Comparison of ENCODE assay signal across 20 cellular contexts in genomic region chr7:2934984-2935740, GRCh38.
A peak's percentile ranks its signal among the peaks of the same experiment; 100 is the strongest.
DNase-seq lines count a peak whose midpoint lies in the region; ATAC-seq and TF ChIP-seq lines count a peak whose summit lies in the region.
"Had no signal": no experiment of that assay in that cellular context is flagged by ENCODE, and none has a peak within 500 bp of the region (broad histone marks: within the 10 kb centered on the region; RNA-seq: fewer than 3 reads in every experiment).

No MANE protein-coding gene starts in this region.

- intact Hi-C loops in spleen (cut with DNase I; ENCODE audit: low total_unique reads): no loop called here
- intact Hi-C loops in psoas muscle (cut with DNase I): no loop called here

- no peaks in the 10 kb centered on the region for H3K36me3 ChIP-seq in endodermal cell (ENCODE audit: control insufficient read depth, insufficient read depth, low read length)
- peaks cover 0 to 100% (median 69%) of the 10 kb centered on the region in 6 donors for H3K36me3 ChIP-seq in spleen
- H3K36me3 ChIP-seq in psoas muscle (ENCODE audit: insufficient read depth in 1 of 2, low read depth in 1 of 2): no peaks in the 10 kb centered on the region
- H3K36me3 ChIP-seq: thoracic aorta had no signal

- H3K9me3 ChIP-seq in endodermal cell (ENCODE audit: control insufficient read depth, low read length): no peaks in the 10 kb centered on the region
- no peaks in the 10 kb centered on the region for H3K9me3 ChIP-seq in spleen
- H3K9me3 ChIP-seq in psoas muscle: no peaks in the 10 kb centered on the region
- H3K9me3 ChIP-seq: thoracic aorta had no signal

- no peak for TF ChIP-seq POLR2A in spleen (IDR thresholded peaks at IDR 0.05)

- H3K27me3 ChIP-seq in endodermal cell (ENCODE audit: control insufficient read depth, insufficient read depth, low read length, poor library complexity, severe bottlenecking) (no peaks in the 10 kb centered on the region), spleen (replicated peaks in 1 of 7) (peaks cover 0 to 15% (median 0%) of the 10 kb centered on the region in 7 donors), psoas muscle (ENCODE audit: insufficient read depth in 3 of 3, low read length in 2 of 3) (peaks cover 2 to 57% (median 23%) of the 10 kb centered on the region in 3 donors)

- TF ChIP-seq CTCF in endodermal cell (conservative IDR thresholded peaks at IDR 0.05) (no peak), spleen (IDR thresholded peaks at IDR 0.05 in 8 of 11, conservative IDR thresholded peaks at IDR 0.05 in 3 of 11) (no peak), psoas muscle (IDR thresholded peaks at IDR 0.05) (no peak)

- peaks cover 7% of the 10 kb centered on the region for H3K4me1 Mint-ChIP-seq in activated naive CD4-positive, alpha-beta T cell treated with anti-CD3 and anti-CD28 coated beads, Interleukin-2, amount 50 U/mL, for 24 hours
- peaks cover 2% of the 10 kb centered on the region for H3K4me1 Mint-ChIP-seq in endodermal cell
- H3K4me1 Mint-ChIP-seq: neural crest cell had no signal

- H3K27ac ChIP-seq in endodermal cell (ENCODE audit: low read depth, low read length) (no peak overlapping the region), spleen (no peak overlapping the region), psoas muscle (no peak overlapping the region)
- H3K27ac ChIP-seq: thoracic aorta had no signal

- DNase-seq in activated naive CD4-positive, alpha-beta T cell (lab: John Stamatoyannopoulos, UW): no peak
- DNase-seq in MV-4-11 (lab: John Stamatoyannopoulos, UW) (peak; percentile 31), endodermal cell (peak; percentile 32), spleen (peak; percentile 68), T-helper 9 cell (no peak), psoas muscle (no peak)
- DNase-seq: activated CD4-positive, alpha-beta T cell treated with anti-CD3 and anti-CD28 coated beads for 1 hour; AML-193; Calu3; cortex of kidney; erythroblast; GDM1; mammary epithelial cell; NCI-H1417 treated with DMSO at 0.1 percent for 48 hours; SIG-M5; stimulated activated CD4-positive, alpha-beta T cell treated with anti-CD3 and anti-CD28 coated beads, Interleukin-2, amount 100 ng/mL, for 48 hours had no signal

- H3K4me3 Mint-ChIP-seq in activated naive CD4-positive, alpha-beta T cell treated with anti-CD3 and anti-CD28 coated beads, Interleukin-2, amount 50 U/mL, for 24 hours: no peak overlapping the region
- H3K4me3 Mint-ChIP-seq in endodermal cell: no peak overlapping the region
- H3K4me3 Mint-ChIP-seq: neural crest cell had no signal

- peak overlapping the region; percentile 74 for H3K27ac Mint-ChIP-seq in activated naive CD4-positive, alpha-beta T cell treated with anti-CD3 and anti-CD28 coated beads, Interleukin-2, amount 50 U/mL, for 24 hours
- H3K27ac Mint-ChIP-seq in endodermal cell: no peak overlapping the region

- peaks cover 16% of the 10 kb centered on the region for H3K36me3 Mint-ChIP-seq in activated naive CD4-positive, alpha-beta T cell treated with anti-CD3 and anti-CD28 coated beads, Interleukin-2, amount 50 U/mL, for 24 hours
- H3K36me3 Mint-ChIP-seq in endodermal cell (ENCODE audit: low read depth): peaks cover 7% of the 10 kb centered on the region

- H3K4me1 ChIP-seq in endodermal cell (ENCODE audit: control insufficient read depth, insufficient read depth, low read length) (no peaks in the 10 kb centered on the region), spleen (no peaks in the 10 kb centered on the region), psoas muscle (no peaks in the 10 kb centered on the region)

- no peak overlapping the region for H3K9ac ChIP-seq in endodermal cell (ENCODE audit: extremely low read depth, low read length, poor library complexity, severe bottlenecking)

- H3K27me3 Mint-ChIP-seq in activated naive CD4-positive, alpha-beta T cell treated with anti-CD3 and anti-CD28 coated beads, Interleukin-2, amount 50 U/mL, for 24 hours: no peaks in the 10 kb centered on the region
- H3K27me3 Mint-ChIP-seq in endodermal cell (ENCODE audit: insufficient read depth): no peaks in the 10 kb centered on the region

- 93 to 96% methylated on average over 19 to 20 of the region's 20 CpGs for WGBS in endodermal cell (ENCODE audit: insufficient coverage in 1 of 2, insufficient read length in 1 of 2), 2 experiments
- 89 to 94% (median 90%) methylated on average over 14 to 20 of the region's 20 CpGs for WGBS in spleen, 5 donors
- 65 to 81% (median 73%) methylated on average over 20 of the region's 20 CpGs for WGBS in psoas muscle, 3 donors

- H3K9me3 Mint-ChIP-seq in activated naive CD4-positive, alpha-beta T cell treated with anti-CD3 and anti-CD28 coated beads, Interleukin-2, amount 50 U/mL, for 24 hours: no peaks in the 10 kb centered on the region
- no peaks in the 10 kb centered on the region for H3K9me3 Mint-ChIP-seq in endodermal cell
- H3K9me3 Mint-ChIP-seq: neural crest cell had no signal

- ATAC-seq in HG02852 (IDR thresholded peaks at IDR 0.05; ENCODE audit: unreplicated experiment): no peak
- ATAC-seq in psoas muscle: no peak

- H3K4me3 ChIP-seq in endodermal cell (ENCODE audit: low read length) (no peak overlapping the region), spleen (no peak overlapping the region), psoas muscle (no peak overlapping the region)
- H3K4me3 ChIP-seq: thoracic aorta had no signal

Comparison
In these comparisons a context has a peak if more than half of its experiments do, and no peak if none do; other contexts are left out.
1. DNase-seq: peak in MV-4-11 (single experiment), endodermal cell (single experiment) and spleen (single experiment); none in activated naive CD4-positive, alpha-beta T cell (0 of 4), T-helper 9 cell (single experiment) and psoas muscle (0 of 2).